Comparison of ENCODE assay signal across 8 cellular contexts in genomic region chr15:52040167-52040900, GRCh38. TPM values are rescaled to one million over a fixed set of nuclear protein-coding genes. Genes with fewer than 3 reads are reported as not detected.
DNase-seq lines count a peak whose midpoint lies in the region; ATAC-seq and TF ChIP-seq lines count a peak whose summit lies in the region.

No MANE protein-coding gene starts in this region.

- no peak overlapping the region; the same call in 1 of the 2 replicates for H3K4me2 ChIP-seq in OCI-LY1 (ENCODE audit: low read length)

- H4K20me1 ChIP-seq in OCI-LY1 (ENCODE audit: insufficient read depth, low read length): no peaks in the 10 kb centered on the region

- no peak overlapping the region for H2AFZ ChIP-seq in OCI-LY1 (ENCODE audit: low read length)

- H3K9me3 Mint-ChIP-seq in osteocyte (ENCODE audit: unreplicated experiment): no peaks in the 10 kb centered on the region

- H3K27ac ChIP-seq in OCI-LY1 (ENCODE audit: low read depth, low read length, poor library complexity, severe bottlenecking) (peak overlapping the region; percentile 55), esophagus squamous epithelium (peak overlapping the region; percentile 10 to 40 (median 34))

- H3K4me3 Mint-ChIP-seq in osteocyte (ENCODE audit: unreplicated experiment): no peak overlapping the region

- H3K4me1 ChIP-seq in OCI-LY1 (ENCODE audit: insufficient read depth, low read length, severe bottlenecking) (peaks cover 61% of the 10 kb centered on the region), esophagus squamous epithelium (peaks cover 17 to 91% (median 25%) of the 10 kb centered on the region in 3 donors)

- ATAC-seq in HG03342 (IDR thresholded peaks at IDR 0.05; ENCODE audit: unreplicated experiment): no peak
- ATAC-seq in GM21390 (IDR thresholded peaks at IDR 0.05; ENCODE audit: unreplicated experiment): no peak
- no peak for ATAC-seq in GM21576 (IDR thresholded peaks at IDR 0.05; ENCODE audit: unreplicated experiment)

- intact Hi-C loops in esophagus squamous epithelium (cut with DNase I): no loop called here

- H3K4me3 ChIP-seq in OCI-LY1 (ENCODE audit: low read depth, low read length, poor library complexity, severe bottlenecking): no peak overlapping the region
- no peak overlapping the region for H3K4me3 ChIP-seq in esophagus squamous epithelium

- H3K9me2 ChIP-seq in OCI-LY1 (ENCODE audit: low read depth, low read length): no peaks in the 10 kb centered on the region

- H3K27me3 Mint-ChIP-seq in osteocyte (ENCODE audit: unreplicated experiment): no peaks in the 10 kb centered on the region

- peaks cover 43% of the 10 kb centered on the region for H3K4me1 Mint-ChIP-seq in osteocyte (ENCODE audit: unreplicated experiment)

- H3K27me3 ChIP-seq in OCI-LY1 (ENCODE audit: insufficient read depth, low read length): no peaks in the 10 kb centered on the region
- no peaks in the 10 kb centered on the region for H3K27me3 ChIP-seq in esophagus squamous epithelium

- H3K27ac Mint-ChIP-seq in osteocyte (ENCODE audit: unreplicated experiment): peak overlapping the region; percentile 60

- H3F3A ChIP-seq in OCI-LY1 (ENCODE audit: insufficient read depth, low read length): no peaks in the 10 kb centered on the region

- no peak for TF ChIP-seq POLR2A in esophagus squamous epithelium (IDR thresholded peaks at IDR 0.05)

- TF ChIP-seq CTCF in OCI-LY1 (IDR thresholded peaks at IDR 0.05; ENCODE audit: low read length) (no peak), esophagus squamous epithelium (IDR thresholded peaks at IDR 0.05) (no peak), osteocyte (IDR thresholded peaks at IDR 0.05) (no peak)

- H3K36me3 ChIP-seq in OCI-LY1 (ENCODE audit: insufficient read depth, low read length): no peaks in the 10 kb centered on the region
- H3K36me3 ChIP-seq in esophagus squamous epithelium: peaks cover 0 to 11% (median 0%) of the 10 kb centered on the region in 3 donors

- 20 to 39% methylated on average over 1 of the region's 1 CpG for WGBS in esophagus squamous epithelium, 2 donors

- H3K9me3 ChIP-seq in OCI-LY1 (ENCODE audit: low read length): no peaks in the 10 kb centered on the region
- no peaks in the 10 kb centered on the region for H3K9me3 ChIP-seq in esophagus squamous epithelium

- peak; percentile 21 for DNase-seq in GM03348 (ENCODE audit: low spot score)
- DNase-seq in esophagus squamous epithelium (lab: John Stamatoyannopoulos, UW): no peak
- DNase-seq in osteocyte (ENCODE audit: extremely low spot score, unreplicated experiment): no peak
- DNase-seq in NCI-H2227 treated with DMSO at 0.1 percent for 48 hours (lab: John Stamatoyannopoulos, UW): no peak

- H3K9ac ChIP-seq in OCI-LY1 (ENCODE audit: low read length): no peak overlapping the region; the same call in 1 of the 2 replicates

- no peaks in the 10 kb centered on the region for H3K36me3 Mint-ChIP-seq in osteocyte (ENCODE audit: unreplicated experiment)

- H3K79me2 ChIP-seq in OCI-LY1 (ENCODE audit: insufficient read depth, low read length): peaks cover 97% of the 10 kb centered on the region

RNA-seq across cellular contexts. Expression of gene MAPK6, which starts 21.3 kb away (rescaled TPM):
- total RNA-seq in esophagus squamous epithelium: 100 to 1,000 TPM in 1 of 4 donors, 10 to 100 TPM in 3; 53.8 to 162 (median 69.2) TPM
- total RNA-seq in osteocyte: 44.3 and 46.1 TPM in 2 replicates
